In genomic region chr9:125140576-125140975, GRCh38 we compare ENCODE assay signal across 25 cellular contexts.
"Had no signal": no experiment of that assay in that cellular context is flagged by ENCODE, and none has a peak within 500 bp of the region (broad histone marks: within the 10 kb centered on the region; RNA-seq: fewer than 3 reads in every experiment).

No MANE protein-coding gene starts in this region.

- H3K27ac ChIP-seq: neural progenitor cell, neutrophil, parathyroid adenoma, psoas muscle, skin epidermis, suprapubic skin, thoracic aorta, tibial artery, upper lobe of right lung had no signal

- H3K36me3 ChIP-seq: left lung, neutrophil, suprapubic skin, thoracic aorta, tibial artery, upper lobe of right lung had no signal

- H3K9me3 ChIP-seq: left lung, neutrophil, psoas muscle, suprapubic skin, thoracic aorta, tibial artery, upper lobe of right lung had no signal

- DNase-seq: hypothalamus; immature natural killer cell; kidney; left colon; left lung; mesendoderm; naive B cell; natural killer cell; nephron progenitor cell; occipital lobe; psoas muscle; stimulated activated CD4-positive, alpha-beta T cell treated with anti-CD3 and anti-CD28 coated beads, Interleukin-12 subunit alpha, Interleukin-12 subunit beta, amount 100 ng/mL, for 4 hours; stimulated activated CD4-positive, alpha-beta T cell treated with anti-CD3 and anti-CD28 coated beads, Interleukin-15, amount 100 ng/mL, for 24 hours; stimulated activated CD4-positive, alpha-beta T cell treated with anti-CD3 and anti-CD28 coated beads, Interleukin-2, amount 100 ng/mL, for 24 hours; stimulated activated CD4-positive, alpha-beta T cell treated with anti-CD3 and anti-CD28 coated beads, Interleukin-4, amount 100 ng/mL, for 1 hour; stimulated activated naive B cell treated with anti-CD40 and anti-IgM and Interleukin-4, amounts not matched to agents 10 μg/mL and 1 μg/mL and 100 μg/mL, for 72 hours; tibial artery; upper lobe of right lung had no signal

- H3K4me1 ChIP-seq: parathyroid adenoma, psoas muscle had no signal

- H3K4me3 ChIP-seq: left lung, lung, neural progenitor cell, psoas muscle, skin epidermis, suprapubic skin, thoracic aorta, tibial artery, upper lobe of right lung had no signal
